1 cellular context compared by ENCODE assay signal in genomic region chr6:25992413-25993037, GRCh38.
TF ChIP-seq lines count a peak whose summit lies in the region.

No MANE protein-coding gene starts in this region.

TF ChIP-seq in HepG2, 621 proteins besides CTCF, POLR2A, EP300 and RAD21 (continued from another document and continues in another):
- TF ChIP-seq, protein P1, sequence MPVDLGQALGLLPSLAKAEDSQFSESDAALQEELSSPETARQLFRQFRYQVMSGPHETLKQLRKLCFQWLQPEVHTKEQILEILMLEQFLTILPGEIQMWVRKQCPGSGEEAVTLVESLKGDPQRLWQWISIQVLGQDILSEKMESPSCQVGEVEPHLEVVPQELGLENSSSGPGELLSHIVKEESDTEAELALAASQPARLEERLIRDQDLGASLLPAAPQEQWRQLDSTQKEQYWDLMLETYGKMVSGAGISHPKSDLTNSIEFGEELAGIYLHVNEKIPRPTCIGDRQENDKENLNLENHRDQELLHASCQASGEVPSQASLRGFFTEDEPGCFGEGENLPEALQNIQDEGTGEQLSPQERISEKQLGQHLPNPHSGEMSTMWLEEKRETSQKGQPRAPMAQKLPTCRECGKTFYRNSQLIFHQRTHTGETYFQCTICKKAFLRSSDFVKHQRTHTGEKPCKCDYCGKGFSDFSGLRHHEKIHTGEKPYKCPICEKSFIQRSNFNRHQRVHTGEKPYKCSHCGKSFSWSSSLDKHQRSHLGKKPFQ (CRISPR knock-in tag; IDR thresholded peaks at IDR 0.05; ENCODE audit: insufficient replicate concordance) = peak; percentile 95
- TF ChIP-seq, protein P2, sequence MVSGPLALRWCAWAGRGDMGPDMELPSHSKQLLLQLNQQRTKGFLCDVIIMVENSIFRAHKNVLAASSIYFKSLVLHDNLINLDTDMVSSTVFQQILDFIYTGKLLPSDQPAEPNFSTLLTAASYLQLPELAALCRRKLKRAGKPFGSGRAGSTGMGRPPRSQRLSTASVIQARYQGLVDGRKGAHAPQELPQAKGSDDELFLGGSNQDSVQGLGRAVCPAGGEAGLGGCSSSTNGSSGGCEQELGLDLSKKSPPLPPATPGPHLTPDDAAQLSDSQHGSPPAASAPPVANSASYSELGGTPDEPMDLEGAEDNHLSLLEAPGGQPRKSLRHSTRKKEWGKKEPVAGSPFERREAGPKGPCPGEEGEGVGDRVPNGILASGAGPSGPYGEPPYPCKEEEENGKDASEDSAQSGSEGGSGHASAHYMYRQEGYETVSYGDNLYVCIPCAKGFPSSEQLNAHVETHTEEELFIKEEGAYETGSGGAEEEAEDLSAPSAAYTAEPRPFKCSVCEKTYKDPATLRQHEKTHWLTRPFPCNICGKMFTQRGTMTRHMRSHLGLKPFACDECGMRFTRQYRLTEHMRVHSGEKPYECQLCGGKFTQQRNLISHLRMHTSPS (CRISPR knock-in tag; IDR thresholded peaks at IDR 0.05; ENCODE audit: low read depth) = no peak
- TF ChIP-seq HNRNPLL (IDR thresholded peaks at IDR 0.05; ENCODE audit: low read depth, low read length, poor library complexity, severe bottlenecking) (peak; percentile 78), SALL2 (CRISPR knock-in tag; IDR thresholded peaks at IDR 0.05) (peak; percentile 75; the same call in 1 of the 2 replicates), SSRP1 (CRISPR knock-in tag; IDR thresholded peaks at IDR 0.05) (peak; percentile 88), AGO2 (optimal IDR thresholded peaks at IDR 0.05; ENCODE audit: low read depth, low read length) (peak; percentile 81), ZNF713 (CRISPR knock-in tag; IDR thresholded peaks at IDR 0.05) (0 out of 2 replicates have a peak, but pooled peaks have one; percentile 84), ARID2 (CRISPR knock-in tag; IDR thresholded peaks at IDR 0.05; ENCODE audit: borderline replicate concordance) (peak; percentile 97), SMAD3 (CRISPR knock-in tag; IDR thresholded peaks at IDR 0.05) (peak; percentile 90; the same call in 1 of the 2 replicates), ZSCAN25 (CRISPR knock-in tag; IDR thresholded peaks at IDR 0.05) (peak; percentile 76; the same call in 1 of the 2 replicates), ZNF850 (CRISPR knock-in tag; conservative IDR thresholded peaks at IDR 0.05) (peak; percentile 62; the same call in 1 of the 2 replicates), ZNF354B (CRISPR knock-in tag; IDR thresholded peaks at IDR 0.05) (0 out of 2 replicates have a peak, but pooled peaks have one; percentile 63), CREB1 (IDR thresholded peaks at IDR 0.05) (no peak), CREB1 (CRISPR knock-in tag; IDR thresholded peaks at IDR 0.05) (no peak), ZNF543 (CRISPR knock-in tag; IDR thresholded peaks at IDR 0.05) (peak; percentile 74; the same call in 1 of the 2 replicates), KDM4B (CRISPR knock-in tag; IDR thresholded peaks at IDR 0.05) (peak; percentile 71; the same call in 1 of the 2 replicates), BCL6 (CRISPR knock-in tag; IDR thresholded peaks at IDR 0.05) (no peak), ZNF704 (CRISPR knock-in tag; IDR thresholded peaks at IDR 0.05; ENCODE audit: borderline replicate concordance) (no peak), NFYC (CRISPR knock-in tag; IDR thresholded peaks at IDR 0.05) (no peak; the same call in none of the 2 replicates), MED1 (CRISPR knock-in tag; IDR thresholded peaks at IDR 0.05) (peak; percentile 90), PAWR (CRISPR knock-in tag; IDR thresholded peaks at IDR 0.05; ENCODE audit: borderline replicate concordance) (peak; percentile 50; the same call in 1 of the 2 replicates), ZNF225 (CRISPR knock-in tag; IDR thresholded peaks at IDR 0.05) (peak; percentile 37; the same call in 1 of the 2 replicates), ZNF816 (CRISPR knock-in tag; IDR thresholded peaks at IDR 0.05; ENCODE audit: borderline replicate concordance) (peak; percentile 64), XRCC5 (optimal IDR thresholded peaks at IDR 0.05; ENCODE audit: low read length) (peak; percentile 100), HOXA9 (CRISPR knock-in tag; IDR thresholded peaks at IDR 0.05; ENCODE audit: borderline replicate concordance) (no peak; the same call in 1 of the 2 replicates), U2AF1 (optimal IDR thresholded peaks at IDR 0.05; ENCODE audit: low read depth, low read length) (peak; percentile 98), PRDM10 (CRISPR knock-in tag; IDR thresholded peaks at IDR 0.05; ENCODE audit: low read depth) (peak; percentile 39; the same call in 1 of the 2 replicates), RFX5 (IDR thresholded peaks at IDR 0.05; ENCODE audit: low read depth, low read length) (peak; percentile 35; the same call in 1 of the 2 replicates), CEBPG (CRISPR knock-in tag; IDR thresholded peaks at IDR 0.05) (peak; percentile 18; the same call in 1 of the 2 replicates), SKIL (CRISPR knock-in tag; IDR thresholded peaks at IDR 0.05; ENCODE audit: borderline replicate concordance) (peak; percentile 52; the same call in 1 of the 2 replicates), KIAA2018 (CRISPR knock-in tag; IDR thresholded peaks at IDR 0.05; ENCODE audit: borderline replicate concordance) (0 out of 2 replicates have a peak, but pooled peaks have one; percentile 75), SOX6 (IDR thresholded peaks at IDR 0.05) (no peak), SOX6 (CRISPR knock-in tag; IDR thresholded peaks at IDR 0.05) (peak; percentile 41; the same call in 1 of the 2 replicates), ZFAT (CRISPR knock-in tag; conservative IDR thresholded peaks at IDR 0.05) (no peak), ATF2 (CRISPR knock-in tag; IDR thresholded peaks at IDR 0.05) (peak; percentile 41; the same call in 1 of the 2 replicates), HCFC1 (IDR thresholded peaks at IDR 0.05; ENCODE audit: low read depth, low read length) (peak; percentile 35; the same call in 1 of the 2 replicates)
- TF ChIP-seq, protein P3, sequence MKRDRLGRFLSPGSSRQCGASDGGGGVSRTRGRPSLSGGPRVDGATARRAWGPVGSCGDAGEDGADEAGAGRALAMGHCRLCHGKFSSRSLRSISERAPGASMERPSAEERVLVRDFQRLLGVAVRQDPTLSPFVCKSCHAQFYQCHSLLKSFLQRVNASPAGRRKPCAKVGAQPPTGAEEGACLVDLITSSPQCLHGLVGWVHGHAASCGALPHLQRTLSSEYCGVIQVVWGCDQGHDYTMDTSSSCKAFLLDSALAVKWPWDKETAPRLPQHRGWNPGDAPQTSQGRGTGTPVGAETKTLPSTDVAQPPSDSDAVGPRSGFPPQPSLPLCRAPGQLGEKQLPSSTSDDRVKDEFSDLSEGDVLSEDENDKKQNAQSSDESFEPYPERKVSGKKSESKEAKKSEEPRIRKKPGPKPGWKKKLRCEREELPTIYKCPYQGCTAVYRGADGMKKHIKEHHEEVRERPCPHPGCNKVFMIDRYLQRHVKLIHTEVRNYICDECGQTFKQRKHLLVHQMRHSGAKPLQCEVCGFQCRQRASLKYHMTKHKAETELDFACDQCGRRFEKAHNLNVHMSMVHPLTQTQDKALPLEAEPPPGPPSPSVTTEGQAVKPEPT (CRISPR knock-in tag; IDR thresholded peaks at IDR 0.05; ENCODE audit: low read depth) = peak; percentile 90; the same call in 1 of the 2 replicates
